ENCODE assay signal across 8 cellular contexts in the genomic region with DNA sequence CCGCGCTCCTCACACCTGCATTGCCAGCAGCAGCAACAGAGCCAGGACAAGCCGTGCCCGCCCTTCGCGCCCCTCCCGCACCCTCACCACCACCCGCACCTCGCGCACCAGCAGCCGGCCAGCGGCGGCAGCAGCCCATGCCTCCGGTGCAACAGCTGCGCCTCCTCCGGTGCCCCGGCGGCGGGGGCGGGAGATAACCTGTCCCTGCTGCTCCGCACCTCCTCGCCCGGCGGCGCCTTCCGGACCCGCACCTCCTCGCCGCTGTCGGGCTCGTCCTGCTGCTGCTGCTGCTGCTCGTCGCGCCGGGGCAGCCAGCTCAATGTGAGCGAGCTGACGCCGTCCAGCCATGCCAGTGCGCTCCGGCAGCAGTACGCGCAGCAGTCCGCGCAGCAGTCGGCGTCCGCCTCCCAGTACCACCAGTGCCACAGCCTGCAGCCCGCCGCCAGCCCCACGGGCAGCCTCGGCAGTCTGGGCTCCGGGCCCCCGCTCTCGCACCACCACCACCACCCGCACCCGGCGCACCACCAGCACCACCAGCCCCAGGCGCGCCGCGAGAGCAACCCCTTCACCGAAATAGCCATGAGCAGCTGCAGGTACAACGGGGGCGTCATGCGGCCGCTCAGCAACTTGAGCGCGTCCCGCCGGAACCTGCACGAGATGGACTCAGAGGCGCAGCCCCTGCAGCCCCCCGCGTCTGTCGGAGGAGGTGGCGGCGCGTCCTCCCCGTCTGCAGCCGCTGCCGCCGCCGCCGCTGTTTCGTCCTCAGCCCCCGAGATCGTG. TPM values are rescaled to one million over a fixed set of nuclear protein-coding genes. Genes with fewer than 3 reads are reported as not detected.
DNase-seq lines count a peak whose midpoint lies in the region; ATAC-seq and TF ChIP-seq lines count a peak whose summit lies in the region.

No MANE protein-coding gene starts in this region.

- H3K9me3 ChIP-seq in thoracic aorta = no peaks in the 10 kb centered on the region

- ATAC-seq in GM18511 (IDR thresholded peaks at IDR 0.05; ENCODE audit: unreplicated experiment) (peak; percentile 27), HG03139 (IDR thresholded peaks at IDR 0.05; ENCODE audit: unreplicated experiment) (peak; percentile 20), thoracic aorta (ENCODE audit: insufficient number of reproducible peaks, low FRiP score, low read depth) (no peak)

- no peak for TF ChIP-seq CTCF in thoracic aorta (IDR thresholded peaks at IDR 0.05)

- H3K36me3 ChIP-seq in thoracic aorta = no peaks in the 10 kb centered on the region

- peaks cover 15% of the 10 kb centered on the region for H3K27me3 ChIP-seq in thoracic aorta (replicated peaks; ENCODE audit: insufficient read depth)

- DNase-seq in 8988T (peak; percentile 15), islet precursor cell (peak; percentile 80), thoracic aorta (ENCODE audit: low spot score) (no peak), NCI-H524 treated with DMSO at 0.1 percent for 48 hours (lab: John Stamatoyannopoulos, UW) (no peak), NCI-H1436 treated with DMSO at 0.1 percent for 48 hours (lab: John Stamatoyannopoulos, UW) (no peak)

- H3K4me1 ChIP-seq in thoracic aorta (ENCODE audit: control insufficient read depth in 1 of 2, low read depth in 2 of 2) = peaks cover 3 to 27% of the 10 kb centered on the region in 2 donors

- peak overlapping the region; percentile 62 for H3K4me3 ChIP-seq in thoracic aorta

- H3K27ac ChIP-seq in angular gyrus (ENCODE audit: low read depth, low read length) = peak overlapping the region; percentile 66
- no peak overlapping the region for H3K27ac ChIP-seq in thoracic aorta

RNA-seq across cellular contexts. Expression of gene KCNN2, which starts 0.5 kb away (rescaled TPM):
- total RNA-seq in thoracic aorta = not detected

Comparison
In these comparisons a context has a peak if more than half of its experiments do, and no peak if none do; other contexts are left out.
1. DNase-seq: peak in 8988T (single experiment) and islet precursor cell (single experiment); none in thoracic aorta (single experiment), NCI-H524 treated with DMSO at 0.1 percent for 48 hours (single experiment) and NCI-H1436 treated with DMSO at 0.1 percent for 48 hours (single experiment).